Comparison of ENCODE assay signal across 21 cellular contexts in genomic region chr20:62298577-62299249, GRCh38. TPM values are rescaled to one million over a fixed set of nuclear protein-coding genes. Genes with fewer than 3 reads are reported as not detected.
A peak's percentile ranks its signal among the peaks of the same experiment; 100 is the strongest.
DNase-seq lines count a peak whose midpoint lies in the region; ATAC-seq, FAIRE-seq and TF ChIP-seq lines count a peak whose summit lies in the region.
"Had no signal": no experiment of that assay in that cellular context is flagged by ENCODE, and none has a peak within 500 bp of the region (broad histone marks: within the 10 kb centered on the region; RNA-seq: fewer than 3 reads in every experiment).

No MANE protein-coding gene starts in this region.

- TF ChIP-seq CTCF in VCaP (conservative IDR thresholded peaks at IDR 0.05) (no peak), right lobe of liver (IDR thresholded peaks at IDR 0.05) (no peak), osteoblast (IDR thresholded peaks at IDR 0.05; ENCODE audit: extremely low read depth, low read depth, low read length) (no peak), smooth muscle cell (IDR thresholded peaks at IDR 0.05; ENCODE audit: borderline replicate concordance, insufficient read depth, poor library complexity, severe bottlenecking) (no peak)

- H3F3A ChIP-seq in smooth muscle cell (ENCODE audit: low read depth): peaks cover 11% of the 10 kb centered on the region

- no peak overlapping the region for H3K4me2 ChIP-seq in BLaER1
- H3K4me2 ChIP-seq in osteoblast (ENCODE audit: insufficient read depth, low read length): no peak overlapping the region
- H3K4me2 ChIP-seq in smooth muscle cell: no peak overlapping the region
- H3K4me2 ChIP-seq: GM23338 had no signal

- FAIRE-seq in HTR-8/SVneo (lab: Jason Lieb, UNC): peak; percentile 44
- FAIRE-seq: A204.1 had no signal

- H3K36me3 ChIP-seq in BLaER1 (peaks cover 23% of the 10 kb centered on the region), right lobe of liver (peaks cover 0 to 21% (median 9%) of the 10 kb centered on the region in 4 donors), osteoblast (ENCODE audit: insufficient read depth, low read length) (peaks cover 27% of the 10 kb centered on the region), smooth muscle cell (ENCODE audit: low read depth) (no peaks in the 10 kb centered on the region)

- DNase-seq in HTR-8/SVneo (ENCODE audit: insufficient read length, low spot score) (no peak), right lobe of liver (peak in 2 of 3 donors; percentile 19 to 45), osteoblast (ENCODE audit: insufficient read length, low spot score, missing footprints) (no peak), Kasumi-1 (lab: John Stamatoyannopoulos, UW) (no peak), smooth muscle cell (lab: John Stamatoyannopoulos, UW; ENCODE audit: unreplicated experiment) (no peak), T-helper 9 cell (no peak)
- DNase-seq: AML-193; C1 segment of cervical spinal cord; CD4-positive, alpha-beta memory T cell; COR-L47; DMS53; HCEC 1CT; NCI-H2029; NCI-H446 treated with DMSO at 0.1 percent for 48 hours; SIG-M5 had no signal

- no peaks in the 10 kb centered on the region for H3K9me3 ChIP-seq in BLaER1
- no peaks in the 10 kb centered on the region for H3K9me3 ChIP-seq in right lobe of liver
- H3K9me3 ChIP-seq in osteoblast (ENCODE audit: low read depth, low read length): no peaks in the 10 kb centered on the region
- H3K9me3 ChIP-seq in smooth muscle cell (replicated peaks; ENCODE audit: low read depth): no peaks in the 10 kb centered on the region

- H3K9ac ChIP-seq in BLaER1 (0 out of 2 replicates have a peak overlapping the region, but pooled peaks have one; percentile 5), smooth muscle cell (ENCODE audit: low read depth) (no peak overlapping the region)

- ATAC-seq in right lobe of liver: no peak
- ATAC-seq: GM23338, Panc1 had no signal

- no peak overlapping the region for H2AFZ ChIP-seq in osteoblast (ENCODE audit: low read length)
- H2AFZ ChIP-seq in smooth muscle cell (ENCODE audit: low read depth): no peak overlapping the region
- H2AFZ ChIP-seq: GM23338 had no signal

- H3K4me1 ChIP-seq in BLaER1: peaks cover 53% of the 10 kb centered on the region
- peaks cover 0 to 27% (median 12%) of the 10 kb centered on the region in 4 donors for H3K4me1 ChIP-seq in right lobe of liver
- H3K4me1 ChIP-seq in osteoblast (ENCODE audit: insufficient read depth, low read length): peaks cover 2% of the 10 kb centered on the region
- peaks cover 3% of the 10 kb centered on the region for H3K4me1 ChIP-seq in smooth muscle cell (ENCODE audit: low read depth)

- TF ChIP-seq POLR2A in right lobe of liver (IDR thresholded peaks at IDR 0.05): no peak

- no CpG with 5 or more reads among the region's 33 CpGs for WGBS in right lobe of liver (ENCODE audit: insufficient coverage, low coverage, low lambda C conversion rate, missing lambda C conversion rate)
- WGBS in smooth muscle cell (ENCODE audit: low lambda C conversion rate): 96% methylated on average over 33 of the region's 33 CpGs

- H3K27ac ChIP-seq in BLaER1 (no peak overlapping the region), VCaP (peak overlapping the region; percentile 98), right lobe of liver (no peak overlapping the region), osteoblast (ENCODE audit: low read depth, low read length) (no peak overlapping the region), smooth muscle cell (ENCODE audit: low read depth) (no peak overlapping the region)
- H3K27ac ChIP-seq: SK-N-MC had no signal

- intact Hi-C loops in right lobe of liver (cut with DNase I): no loop called here

- no peak overlapping the region for H3K4me3 ChIP-seq in BLaER1
- H3K4me3 ChIP-seq in right lobe of liver: no peak overlapping the region
- H3K4me3 ChIP-seq in osteoblast (ENCODE audit: insufficient read depth, low read length): no peak overlapping the region
- no peak overlapping the region for H3K4me3 ChIP-seq in smooth muscle cell
- H3K4me3 ChIP-seq: GM23338, SK-N-MC had no signal

- H4K20me1 ChIP-seq in BLaER1 (peaks cover 7% of the 10 kb centered on the region), osteoblast (ENCODE audit: insufficient read depth, low read length) (peaks cover 8% of the 10 kb centered on the region), smooth muscle cell (ENCODE audit: low read depth) (peaks cover 5% of the 10 kb centered on the region)

- no peaks in the 10 kb centered on the region for H3K27me3 ChIP-seq in BLaER1
- H3K27me3 ChIP-seq in right lobe of liver: no peaks in the 10 kb centered on the region
- no peaks in the 10 kb centered on the region for H3K27me3 ChIP-seq in osteoblast (ENCODE audit: insufficient read depth, low read length)
- H3K27me3 ChIP-seq in smooth muscle cell (ENCODE audit: low read depth): no peaks in the 10 kb centered on the region

- H3K79me2 ChIP-seq in osteoblast (ENCODE audit: insufficient read depth, low read length) (peaks cover 7% of the 10 kb centered on the region), smooth muscle cell (ENCODE audit: low read depth) (peaks cover 9% of the 10 kb centered on the region)

RNA-seq across cellular contexts. Expression of gene ADRM1, which starts 4.1 kb away (rescaled TPM):
- total RNA-seq in right lobe of liver (100 to 1,000 TPM in 2 of 6 experiments, 10 to 100 TPM in 4; 49.5 to 139 (median 55.7) TPM), osteoblast (93.1 and 103 TPM in 2 replicates), smooth muscle cell (68.7 and 101 TPM in 2 replicates)
- 121 and 126 TPM in 2 replicates for polyA plus RNA-seq in smooth muscle cell

Comparison
In these comparisons a context has a peak if more than half of its experiments do, and no peak if none do; other contexts are left out.
1. DNase-seq: peak in right lobe of liver (2 of 3); none in HTR-8/SVneo (single experiment), osteoblast (single experiment), Kasumi-1 (0 of 2), smooth muscle cell (single experiment) and T-helper 9 cell (single experiment).